2 cellular contexts compared by ENCODE assay signal in the genomic region with DNA sequence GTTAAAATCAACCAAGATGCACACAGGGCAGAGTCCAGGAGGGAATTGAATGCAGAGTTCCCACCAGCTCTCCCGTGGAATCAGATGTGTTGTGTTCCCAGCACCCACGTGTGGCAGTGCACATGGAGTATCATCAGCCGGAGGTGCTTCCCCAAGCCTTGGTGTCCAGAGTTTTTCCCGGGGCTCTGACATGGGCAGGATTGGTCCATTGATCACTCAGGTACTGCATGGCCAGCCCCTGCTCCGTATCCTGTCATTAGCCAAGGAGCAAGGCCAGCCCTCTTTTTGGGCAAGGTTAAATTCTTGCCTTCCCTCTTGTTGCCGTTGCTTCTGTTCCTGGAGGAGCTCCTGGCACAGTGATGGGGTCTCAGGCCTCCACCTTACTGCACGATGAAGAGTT.
TF ChIP-seq lines count a peak whose summit lies in the region.

No MANE protein-coding gene starts in this region.

TF ChIP-seq in liver, 16 proteins besides CTCF, POLR2A, EP300 and RAD21 (continued from another document):
- TF ChIP-seq, protein P1, sequence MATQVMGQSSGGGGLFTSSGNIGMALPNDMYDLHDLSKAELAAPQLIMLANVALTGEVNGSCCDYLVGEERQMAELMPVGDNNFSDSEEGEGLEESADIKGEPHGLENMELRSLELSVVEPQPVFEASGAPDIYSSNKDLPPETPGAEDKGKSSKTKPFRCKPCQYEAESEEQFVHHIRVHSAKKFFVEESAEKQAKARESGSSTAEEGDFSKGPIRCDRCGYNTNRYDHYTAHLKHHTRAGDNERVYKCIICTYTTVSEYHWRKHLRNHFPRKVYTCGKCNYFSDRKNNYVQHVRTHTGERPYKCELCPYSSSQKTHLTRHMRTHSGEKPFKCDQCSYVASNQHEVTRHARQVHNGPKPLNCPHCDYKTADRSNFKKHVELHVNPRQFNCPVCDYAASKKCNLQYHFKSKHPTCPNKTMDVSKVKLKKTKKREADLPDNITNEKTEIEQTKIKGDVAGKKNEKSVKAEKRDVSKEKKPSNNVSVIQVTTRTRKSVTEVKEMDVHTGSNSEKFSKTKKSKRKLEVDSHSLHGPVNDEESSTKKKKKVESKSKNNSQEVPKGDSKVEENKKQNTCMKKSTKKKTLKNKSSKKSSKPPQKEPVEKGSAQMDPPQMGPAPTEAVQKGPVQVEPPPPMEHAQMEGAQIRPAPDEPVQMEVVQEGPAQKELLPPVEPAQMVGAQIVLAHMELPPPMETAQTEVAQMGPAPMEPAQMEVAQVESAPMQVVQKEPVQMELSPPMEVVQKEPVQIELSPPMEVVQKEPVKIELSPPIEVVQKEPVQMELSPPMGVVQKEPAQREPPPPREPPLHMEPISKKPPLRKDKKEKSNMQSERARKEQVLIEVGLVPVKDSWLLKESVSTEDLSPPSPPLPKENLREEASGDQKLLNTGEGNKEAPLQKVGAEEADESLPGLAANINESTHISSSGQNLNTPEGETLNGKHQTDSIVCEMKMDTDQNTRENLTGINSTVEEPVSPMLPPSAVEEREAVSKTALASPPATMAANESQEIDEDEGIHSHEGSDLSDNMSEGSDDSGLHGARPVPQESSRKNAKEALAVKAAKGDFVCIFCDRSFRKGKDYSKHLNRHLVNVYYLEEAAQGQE (IDR thresholded peaks at IDR 0.05), result no peak
- TF ChIP-seq NR2F2 (IDR thresholded peaks at IDR 0.05) (no peak), TAF1 (conservative IDR thresholded peaks at IDR 0.05) (no peak), HNF4G (IDR thresholded peaks at IDR 0.05) (peak; percentile 14), RXRA (IDR thresholded peaks at IDR 0.05) (peak in 1 of 2 donors; percentile 44), HNF4A (conservative IDR thresholded peaks at IDR 0.05) (peak; percentile 42 to 50), YY1 (IDR thresholded peaks at IDR 0.05) (no peak), FOXA1 (IDR thresholded peaks at IDR 0.05) (no peak), FOXA2 (IDR thresholded peaks at IDR 0.05) (no peak), JUND (IDR thresholded peaks at IDR 0.05) (no peak), GABPA (IDR thresholded peaks at IDR 0.05 in 1 of 2, conservative IDR thresholded peaks at IDR 0.05 in 1 of 2) (no peak)
- TF ChIP-seq, protein P2, sequence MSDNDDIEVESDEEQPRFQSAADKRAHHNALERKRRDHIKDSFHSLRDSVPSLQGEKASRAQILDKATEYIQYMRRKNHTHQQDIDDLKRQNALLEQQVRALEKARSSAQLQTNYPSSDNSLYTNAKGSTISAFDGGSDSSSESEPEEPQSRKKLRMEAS (IDR thresholded peaks at IDR 0.05), result no peak
- TF ChIP-seq, protein P3, sequence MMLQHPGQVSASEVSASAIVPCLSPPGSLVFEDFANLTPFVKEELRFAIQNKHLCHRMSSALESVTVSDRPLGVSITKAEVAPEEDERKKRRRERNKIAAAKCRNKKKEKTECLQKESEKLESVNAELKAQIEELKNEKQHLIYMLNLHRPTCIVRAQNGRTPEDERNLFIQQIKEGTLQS (IDR thresholded peaks at IDR 0.05), result no peak
- TF ChIP-seq, protein P4, sequence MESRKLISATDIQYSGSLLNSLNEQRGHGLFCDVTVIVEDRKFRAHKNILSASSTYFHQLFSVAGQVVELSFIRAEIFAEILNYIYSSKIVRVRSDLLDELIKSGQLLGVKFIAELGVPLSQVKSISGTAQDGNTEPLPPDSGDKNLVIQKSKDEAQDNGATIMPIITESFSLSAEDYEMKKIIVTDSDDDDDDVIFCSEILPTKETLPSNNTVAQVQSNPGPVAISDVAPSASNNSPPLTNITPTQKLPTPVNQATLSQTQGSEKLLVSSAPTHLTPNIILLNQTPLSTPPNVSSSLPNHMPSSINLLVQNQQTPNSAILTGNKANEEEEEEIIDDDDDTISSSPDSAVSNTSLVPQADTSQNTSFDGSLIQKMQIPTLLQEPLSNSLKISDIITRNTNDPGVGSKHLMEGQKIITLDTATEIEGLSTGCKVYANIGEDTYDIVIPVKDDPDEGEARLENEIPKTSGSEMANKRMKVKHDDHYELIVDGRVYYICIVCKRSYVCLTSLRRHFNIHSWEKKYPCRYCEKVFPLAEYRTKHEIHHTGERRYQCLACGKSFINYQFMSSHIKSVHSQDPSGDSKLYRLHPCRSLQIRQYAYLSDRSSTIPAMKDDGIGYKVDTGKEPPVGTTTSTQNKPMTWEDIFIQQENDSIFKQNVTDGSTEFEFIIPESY (IDR thresholded peaks at IDR 0.05), result no peak
TF ChIP-seq in liver: peak in this region for 3.

TF ChIP-seq in HepG2, 621 proteins besides CTCF, POLR2A, EP300 and RAD21 (continued from another document):
- TF ChIP-seq ZNF235 (CRISPR knock-in tag; IDR thresholded peaks at IDR 0.05; ENCODE audit: borderline replicate concordance), result no peak
- no peak for TF ChIP-seq SIN3A (IDR thresholded peaks at IDR 0.05; ENCODE audit: borderline replicate concordance, low read depth, low read length)
- TF ChIP-seq RELA (CRISPR knock-in tag; IDR thresholded peaks at IDR 0.05), result no peak
- TF ChIP-seq, protein P5, sequence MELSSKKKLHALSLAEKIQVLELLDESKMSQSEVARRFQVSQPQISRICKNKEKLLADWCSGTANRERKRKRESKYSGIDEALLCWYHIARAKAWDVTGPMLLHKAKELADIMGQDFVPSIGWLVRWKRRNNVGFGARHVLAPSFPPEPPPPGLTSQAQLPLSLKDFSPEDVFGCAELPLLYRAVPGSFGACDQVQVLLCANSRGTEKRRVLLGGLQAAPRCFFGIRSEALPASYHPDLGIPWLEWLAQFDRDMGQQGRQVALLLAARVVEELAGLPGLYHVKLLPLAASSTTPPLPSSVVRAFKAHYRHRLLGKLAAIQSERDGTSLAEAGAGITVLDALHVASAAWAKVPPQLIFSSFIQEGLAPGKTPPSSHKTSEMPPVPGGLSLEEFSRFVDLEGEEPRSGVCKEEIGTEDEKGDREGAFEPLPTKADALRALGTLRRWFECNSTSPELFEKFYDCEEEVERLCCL (CRISPR knock-in tag; IDR thresholded peaks at IDR 0.05; ENCODE audit: borderline replicate concordance), result no peak
- TF ChIP-seq, protein P6, sequence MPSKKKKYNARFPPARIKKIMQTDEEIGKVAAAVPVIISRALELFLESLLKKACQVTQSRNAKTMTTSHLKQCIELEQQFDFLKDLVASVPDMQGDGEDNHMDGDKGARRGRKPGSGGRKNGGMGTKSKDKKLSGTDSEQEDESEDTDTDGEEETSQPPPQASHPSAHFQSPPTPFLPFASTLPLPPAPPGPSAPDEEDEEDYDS (CRISPR knock-in tag; IDR thresholded peaks at IDR 0.05), result no peak
- TF ChIP-seq CBX1 (IDR thresholded peaks at IDR 0.05; ENCODE audit: low read depth), result no peak
- TF ChIP-seq SP4 (CRISPR knock-in tag; IDR thresholded peaks at IDR 0.05), result no peak
- TF ChIP-seq CREM (IDR thresholded peaks at IDR 0.05), result no peak
- no peak for TF ChIP-seq CREM (CRISPR knock-in tag; IDR thresholded peaks at IDR 0.05)
- TF ChIP-seq, protein P7, sequence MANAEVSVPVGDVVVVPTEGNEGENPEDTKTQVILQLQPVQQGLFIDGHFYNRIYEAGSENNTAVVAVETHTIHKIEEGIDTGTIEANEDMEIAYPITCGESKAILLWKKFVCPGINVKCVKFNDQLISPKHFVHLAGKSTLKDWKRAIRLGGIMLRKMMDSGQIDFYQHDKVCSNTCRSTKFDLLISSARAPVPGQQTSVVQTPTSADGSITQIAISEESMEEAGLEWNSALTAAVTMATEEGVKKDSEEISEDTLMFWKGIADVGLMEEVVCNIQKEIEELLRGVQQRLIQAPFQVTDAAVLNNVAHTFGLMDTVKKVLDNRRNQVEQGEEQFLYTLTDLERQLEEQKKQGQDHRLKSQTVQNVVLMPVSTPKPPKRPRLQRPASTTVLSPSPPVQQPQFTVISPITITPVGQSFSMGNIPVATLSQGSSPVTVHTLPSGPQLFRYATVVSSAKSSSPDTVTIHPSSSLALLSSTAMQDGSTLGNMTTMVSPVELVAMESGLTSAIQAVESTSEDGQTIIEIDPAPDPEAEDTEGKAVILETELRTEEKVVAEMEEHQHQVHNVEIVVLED (CRISPR knock-in tag; IDR thresholded peaks at IDR 0.05; ENCODE audit: borderline replicate concordance), result no peak
